ENCODE assay signal across 21 cellular contexts in the genomic region with DNA sequence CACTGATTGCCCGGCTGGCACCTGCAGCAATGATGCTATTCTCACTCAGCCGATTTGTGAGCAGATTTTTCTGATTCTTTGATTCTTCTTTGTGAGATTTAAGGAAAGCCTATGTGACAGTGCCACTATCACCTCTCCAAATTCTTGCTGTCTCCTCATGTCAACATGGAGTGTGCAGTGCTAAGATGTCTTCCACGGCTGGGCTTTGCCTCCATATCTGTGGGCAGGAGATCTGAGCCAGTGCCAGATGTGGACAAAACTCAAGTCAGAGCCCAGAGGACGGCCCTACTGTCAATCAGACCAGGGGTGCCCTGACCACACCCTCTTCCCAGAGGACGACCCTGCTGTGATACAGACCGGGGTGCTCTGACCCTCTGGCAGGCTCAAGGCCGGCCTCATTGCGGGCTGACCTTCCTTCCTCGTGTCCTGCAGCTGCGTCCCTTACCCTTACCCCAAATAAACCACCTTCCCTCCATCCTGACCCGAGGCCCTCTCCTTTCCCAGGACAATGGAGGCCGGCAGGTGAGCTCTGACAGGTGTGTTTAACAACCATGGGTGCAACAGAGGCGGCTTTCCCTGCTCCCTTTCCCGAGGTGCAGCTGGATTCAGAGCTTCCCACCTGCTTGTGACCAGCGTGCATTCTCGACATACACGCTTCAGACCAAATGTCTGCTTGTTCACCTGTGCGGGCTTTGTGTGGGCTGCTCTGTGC.
"Had no signal": no experiment of that assay in that cellular context is flagged by ENCODE, and none has a peak within 500 bp of the region (broad histone marks: within the 10 kb centered on the region; RNA-seq: fewer than 3 reads in every experiment).

No MANE protein-coding gene starts in this region.

- H3K9me3 Mint-ChIP-seq: activated naive CD4-positive, alpha-beta T cell treated with anti-CD3 and anti-CD28 coated beads, Interleukin-2, amount 50 U/mL, for 72 hours; stimulated activated memory B cell treated with anti-CD40 and anti-IgM and Interleukin-4, amounts not matched to agents 10 μg/mL and 1 μg/mL and 100 μg/mL, for 72 hours had no signal

- H3K27me3 Mint-ChIP-seq: dendritic cell treated with granulocyte-macrophage colony-stimulating factor and Interleukin-4, amounts not matched to agents 40 ng/mL and 50 ng/mL, for 4 days; stimulated activated memory B cell treated with anti-CD40 and anti-IgM and Interleukin-4, amounts not matched to agents 10 μg/mL and 1 μg/mL and 100 μg/mL, for 72 hours had no signal

- H3K36me3 Mint-ChIP-seq: activated naive CD4-positive, alpha-beta T cell treated with anti-CD3 and anti-CD28 coated beads, Interleukin-2, amount 50 U/mL, for 72 hours; brain; stimulated activated memory B cell treated with anti-CD40 and anti-IgM and Interleukin-4, amounts not matched to agents 10 μg/mL and 1 μg/mL and 100 μg/mL, for 72 hours had no signal

- ATAC-seq: activated CD8-positive, alpha-beta T cell treated with anti-CD3 and anti-CD28 coated beads, Interleukin-2, amount 10 ng/mL, durations not matched to agents 7 days and 5 days; activated naive CD4-positive, alpha-beta T cell treated with anti-CD3 and anti-CD28 coated beads, Interleukin-2, amount 50 U/mL, for 72 hours; foreskin keratinocyte; mucosa of descending colon; stimulated activated memory B cell treated with anti-CD40 and anti-IgM and Interleukin-4, amounts not matched to agents 10 μg/mL and 1 μg/mL and 100 μg/mL, for 72 hours had no signal

- H3K27ac Mint-ChIP-seq: activated CD8-positive, alpha-beta T cell treated with anti-CD3 and anti-CD28 coated beads, Interleukin-2, amount 10 ng/mL, durations not matched to agents 7 days and 5 days; activated naive CD4-positive, alpha-beta T cell treated with anti-CD3 and anti-CD28 coated beads, Interleukin-2, amount 50 U/mL, for 72 hours; dendritic cell treated with granulocyte-macrophage colony-stimulating factor and Interleukin-4, amounts not matched to agents 40 ng/mL and 50 ng/mL, for 4 days; nephron progenitor cell; stimulated activated memory B cell treated with anti-CD40 and anti-IgM and Interleukin-4, amounts not matched to agents 10 μg/mL and 1 μg/mL and 100 μg/mL, for 72 hours had no signal

- H3K4me3 Mint-ChIP-seq: activated CD8-positive, alpha-beta T cell treated with anti-CD3 and anti-CD28 coated beads, Interleukin-2, amount 10 ng/mL, durations not matched to agents 7 days and 5 days; brain; dendritic cell treated with granulocyte-macrophage colony-stimulating factor and Interleukin-4, amounts not matched to agents 40 ng/mL and 50 ng/mL, for 4 days; nephron progenitor cell; stimulated activated memory B cell treated with anti-CD40 and anti-IgM and Interleukin-4, amounts not matched to agents 10 μg/mL and 1 μg/mL and 100 μg/mL, for 72 hours had no signal

- DNase-seq: activated CD4-positive, alpha-beta T cell treated with anti-CD3 and anti-CD28 coated beads for 1 hour; activated CD4-positive, alpha-beta T cell treated with anti-CD3 and anti-CD28 coated beads, Interleukin-2, amount 50 U/mL, for 1 hour; activated CD8-positive, alpha-beta T cell treated with anti-CD3 and anti-CD28 coated beads, Interleukin-2, amount 10 ng/mL, durations not matched to agents 7 days and 5 days; activated T-cell treated with anti-CD3 and anti-CD28 coated beads, Interleukin-2, amount 50 U/mL, for 1 hour; aorta; effector CD4-positive, alpha-beta T cell; erythroblast; foreskin keratinocyte; kidney; lower lobe of right lung; mesendoderm; mucosa of descending colon; nephron progenitor cell; small intestine; stimulated activated CD4-positive, alpha-beta T cell treated with anti-CD3 and anti-CD28 coated beads, Interleukin-2, amount 100 ng/mL, for 24 hours; stomach; WERI-Rb-1 had no signal
